ENCODE assay signal across 1 cellular context in the genomic region with DNA sequence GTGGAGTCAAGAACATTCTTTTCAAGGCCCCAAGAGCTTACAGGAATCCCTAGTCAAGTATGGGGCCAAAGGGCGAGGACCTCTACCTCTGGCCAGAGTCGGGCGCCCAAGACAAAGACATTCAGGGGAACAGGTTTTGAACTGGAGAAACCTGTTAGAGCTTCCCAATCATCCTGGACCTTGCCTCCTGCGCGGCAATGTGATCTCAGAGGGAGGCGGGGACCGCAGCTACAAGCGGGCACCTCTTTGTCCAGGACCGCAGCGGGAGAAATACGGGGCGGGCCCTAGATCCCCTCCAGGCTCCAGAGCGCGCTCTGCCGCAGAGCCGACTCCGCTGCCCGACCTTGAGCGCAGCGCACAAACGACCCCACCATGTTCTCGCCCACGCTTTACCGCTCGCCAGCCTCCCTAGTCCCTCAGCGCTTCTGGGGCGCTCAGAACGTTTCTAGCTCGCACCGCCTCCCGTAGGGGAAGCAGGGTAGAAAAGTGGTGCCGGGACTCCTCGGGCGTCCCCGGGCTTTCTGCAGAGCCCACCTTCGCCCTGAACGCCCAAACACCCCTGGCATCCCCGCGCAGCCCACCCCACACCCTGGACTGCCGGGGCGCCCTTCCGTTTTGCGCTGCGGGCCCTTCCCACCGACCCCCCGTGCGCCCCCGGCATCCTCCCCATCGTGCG.
TF ChIP-seq lines count a peak whose summit lies in the region.

No MANE protein-coding gene starts in this region.

TF ChIP-seq in GM23338, 12 proteins besides CTCF, POLR2A, EP300 and RAD21 (continued from another document):
- TF ChIP-seq REST (IDR thresholded peaks at IDR 0.05; ENCODE audit: unreplicated experiment) (no peak), CREB1 (CRISPR knock-in tag; IDR thresholded peaks at IDR 0.05; ENCODE audit: low read depth) (peak; percentile 67), EZH2 (IDR thresholded peaks at IDR 0.05; ENCODE audit: low read depth, unreplicated experiment) (no peak), ZNF462 (CRISPR knock-in tag; IDR thresholded peaks at IDR 0.05) (peak; percentile 62; the same call in 1 of the 2 replicates)
- TF ChIP-seq, protein P1, sequence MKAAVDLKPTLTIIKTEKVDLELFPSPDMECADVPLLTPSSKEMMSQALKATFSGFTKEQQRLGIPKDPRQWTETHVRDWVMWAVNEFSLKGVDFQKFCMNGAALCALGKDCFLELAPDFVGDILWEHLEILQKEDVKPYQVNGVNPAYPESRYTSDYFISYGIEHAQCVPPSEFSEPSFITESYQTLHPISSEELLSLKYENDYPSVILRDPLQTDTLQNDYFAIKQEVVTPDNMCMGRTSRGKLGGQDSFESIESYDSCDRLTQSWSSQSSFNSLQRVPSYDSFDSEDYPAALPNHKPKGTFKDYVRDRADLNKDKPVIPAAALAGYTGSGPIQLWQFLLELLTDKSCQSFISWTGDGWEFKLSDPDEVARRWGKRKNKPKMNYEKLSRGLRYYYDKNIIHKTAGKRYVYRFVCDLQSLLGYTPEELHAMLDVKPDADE (IDR thresholded peaks at IDR 0.05) = no peak
